Comparison of ENCODE assay signal across 10 cellular contexts in the genomic region with DNA sequence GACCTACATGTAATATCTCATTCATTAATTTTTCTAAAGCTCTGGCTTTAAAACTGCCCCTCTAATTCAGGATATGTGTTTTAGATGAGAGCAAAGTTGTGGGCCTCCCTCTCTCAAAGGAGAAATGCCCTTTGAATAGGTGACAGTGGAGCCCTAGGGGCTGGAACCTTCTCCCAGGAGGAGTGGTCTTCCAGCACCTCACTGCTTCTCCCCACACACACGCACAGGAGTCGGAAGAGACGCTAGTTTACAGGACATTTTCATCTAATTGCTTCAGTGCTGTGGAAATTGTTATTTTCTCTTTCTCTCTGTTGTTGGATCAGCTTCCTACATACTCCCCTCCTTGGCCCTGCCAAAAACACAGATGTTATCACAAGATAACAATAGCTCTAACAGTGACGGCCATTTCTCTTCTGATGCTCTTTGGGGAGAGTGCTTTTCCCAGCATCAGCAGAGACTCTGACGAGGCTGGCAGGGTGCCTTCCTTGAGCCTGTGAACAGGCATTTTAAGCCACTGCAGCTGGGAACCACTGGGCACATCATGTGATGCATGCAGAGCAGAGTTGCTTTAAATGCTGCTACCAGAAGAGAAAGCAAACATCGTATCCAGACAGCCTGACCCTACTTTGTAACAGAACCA.
DNase-seq lines count a peak whose midpoint lies in the region; ATAC-seq and TF ChIP-seq lines count a peak whose summit lies in the region.
"Had no signal": no experiment of that assay in that cellular context is flagged by ENCODE, and none has a peak within 500 bp of the region (broad histone marks: within the 10 kb centered on the region; RNA-seq: fewer than 3 reads in every experiment).

No MANE protein-coding gene starts in this region.

- H3K9me3 ChIP-seq in gastroesophageal sphincter, result no peaks in the 10 kb centered on the region

- no peak for TF ChIP-seq EP300 in gastroesophageal sphincter (IDR thresholded peaks at IDR 0.05)

- peak overlapping the region; percentile 62 for H3K27ac Mint-ChIP-seq in activated CD8-positive, alpha-beta T cell treated with anti-CD3 and anti-CD28 coated beads, Interleukin-2, amount 10 ng/mL, durations not matched to agents 7 days and 5 days

- H3K27me3 Mint-ChIP-seq in activated CD8-positive, alpha-beta T cell treated with anti-CD3 and anti-CD28 coated beads, Interleukin-2, amount 10 ng/mL, durations not matched to agents 7 days and 5 days (ENCODE audit: low read depth), result peaks cover 30% of the 10 kb centered on the region

- POLR2A ChIA-PET in activated CD8-positive, alpha-beta T cell treated with anti-CD3 and anti-CD28 coated beads, Interleukin-2, amount 10 ng/mL, durations not matched to agents 7 days and 5 days (lab: Charles Lee), result no interaction called here

- peak in 12 of 14 donors; percentile 1 to 82 (median 68) for DNase-seq in C1 segment of cervical spinal cord (lab: John Stamatoyannopoulos, UW)
- peak; percentile 29 for DNase-seq in activated CD8-positive, alpha-beta T cell treated with anti-CD3 and anti-CD28 coated beads, Interleukin-2, amount 10 ng/mL, durations not matched to agents 7 days and 5 days
- DNase-seq in omental fat pad (ENCODE audit: low spot score), result no peak
- DNase-seq in 8988T, result no peak
- no peak for DNase-seq in iPS-NIHi7 (ENCODE audit: extremely low spot score)
- DNase-seq: activated CD8-positive, alpha-beta memory T cell treated with anti-CD3 and anti-CD28 coated beads for 24 hours had no signal

- peaks cover 0 to 17% (median 4%) of the 10 kb centered on the region in 3 donors for H3K4me1 ChIP-seq in gastroesophageal sphincter

- H3K36me3 ChIP-seq in gastroesophageal sphincter, result no peaks in the 10 kb centered on the region

- peaks cover 3% of the 10 kb centered on the region for H3K27me3 ChIP-seq in gastroesophageal sphincter

- H3K27ac ChIP-seq in gastroesophageal sphincter, result peak overlapping the region in 3 of 4 donors; percentile 30 to 52 (median 33)

- CTCF ChIA-PET in activated CD8-positive, alpha-beta T cell treated with anti-CD3 and anti-CD28 coated beads, Interleukin-2, amount 10 ng/mL, durations not matched to agents 7 days and 5 days (lab: Charles Lee), result interaction anchor here (0.8 to 0.9 kb wide), 2 partner anchors 98 to 311 kb away, joined by 3 read pairs; a partner anchor contains a TSS

- TF ChIP-seq CTCF in gastroesophageal sphincter (IDR thresholded peaks at IDR 0.05) (no peak), omental fat pad (IDR thresholded peaks at IDR 0.05) (no peak)

- no peak for ATAC-seq in activated CD8-positive, alpha-beta T cell treated with anti-CD3 and anti-CD28 coated beads, Interleukin-2, amount 10 ng/mL, durations not matched to agents 7 days and 5 days
- peak; percentile 71 for ATAC-seq in gastroesophageal sphincter
- ATAC-seq in omental fat pad (ENCODE audit: low FRiP score), result peak; percentile 35
- no peak for ATAC-seq in HG02840 (IDR thresholded peaks at IDR 0.05; ENCODE audit: low FRiP score, unreplicated experiment)
- no peak for ATAC-seq in activated CD4-positive, CD25-positive, alpha-beta regulatory T cell treated with anti-CD3 and anti-CD28 coated beads, Interleukin-2, amount 50 U/mL, for 24 hours

- no peaks in the 10 kb centered on the region for H3K36me3 Mint-ChIP-seq in activated CD8-positive, alpha-beta T cell treated with anti-CD3 and anti-CD28 coated beads, Interleukin-2, amount 10 ng/mL, durations not matched to agents 7 days and 5 days (ENCODE audit: low read depth)

- WGBS in gastroesophageal sphincter (ENCODE audit: low coverage in 1 of 2), 2 donors, result 13 to 35% methylated on average over 5 to 6 of the region's 6 CpGs

- no peaks in the 10 kb centered on the region for H3K9me3 Mint-ChIP-seq in activated CD8-positive, alpha-beta T cell treated with anti-CD3 and anti-CD28 coated beads, Interleukin-2, amount 10 ng/mL, durations not matched to agents 7 days and 5 days (ENCODE audit: insufficient read depth)

- H3K4me3 Mint-ChIP-seq in activated CD8-positive, alpha-beta T cell treated with anti-CD3 and anti-CD28 coated beads, Interleukin-2, amount 10 ng/mL, durations not matched to agents 7 days and 5 days, result no peak overlapping the region

- peaks cover 56% of the 10 kb centered on the region for H3K4me1 Mint-ChIP-seq in activated CD8-positive, alpha-beta T cell treated with anti-CD3 and anti-CD28 coated beads, Interleukin-2, amount 10 ng/mL, durations not matched to agents 7 days and 5 days (ENCODE audit: low read depth)

- peak overlapping the region in 1 of 2 donors; percentile 1 for H3K4me3 ChIP-seq in gastroesophageal sphincter
- H3K4me3 ChIP-seq: skin epidermis had no signal

- TF ChIP-seq POLR2A in gastroesophageal sphincter (IDR thresholded peaks at IDR 0.05), result no peak

Comparison
In these comparisons a context has a peak if more than half of its experiments do, and no peak if none do; other contexts are left out.
1. DNase-seq: peak in C1 segment of cervical spinal cord (12 of 14) and activated CD8-positive, alpha-beta T cell treated with anti-CD3 and anti-CD28 coated beads, Interleukin-2, amount 10 ng/mL, durations not matched to agents 7 days and 5 days (single experiment); none in omental fat pad (single experiment), 8988T (single experiment) and iPS-NIHi7 (single experiment).
2. ATAC-seq: peak in gastroesophageal sphincter (single experiment) and omental fat pad (single experiment); none in activated CD8-positive, alpha-beta T cell treated with anti-CD3 and anti-CD28 coated beads, Interleukin-2, amount 10 ng/mL, durations not matched to agents 7 days and 5 days (single experiment), HG02840 (single experiment) and activated CD4-positive, CD25-positive, alpha-beta regulatory T cell treated with anti-CD3 and anti-CD28 coated beads, Interleukin-2, amount 50 U/mL, for 24 hours (0 of 2).